15 cellular contexts compared by ENCODE assay signal in genomic region chr17:32298721-32299578, GRCh38. TPM values are rescaled to one million over a fixed set of nuclear protein-coding genes. Genes with fewer than 3 reads are reported as not detected.
A peak's percentile ranks its signal among the peaks of the same experiment; 100 is the strongest.
DNase-seq lines count a peak whose midpoint lies in the region; ATAC-seq, FAIRE-seq and TF ChIP-seq lines count a peak whose summit lies in the region.
"Had no signal": no experiment of that assay in that cellular context is flagged by ENCODE, and none has a peak within 500 bp of the region (broad histone marks: within the 10 kb centered on the region; RNA-seq: fewer than 3 reads in every experiment).

No MANE protein-coding gene starts in this region.

- H2AFZ ChIP-seq in HepG2 (ENCODE audit: low read length) (no peak overlapping the region), hepatocyte (peak overlapping the region; percentile 35)

- no peak overlapping the region for H3K9ac ChIP-seq in HepG2 (ENCODE audit: insufficient read depth, low read depth, low read length)

- no TSS peak for BruUV-seq in HepG2 (replicated peaks; lab: Mats Ljungman, UMichigan)

- TF ChIP-seq EP300 in HepG2 (IDR thresholded peaks at IDR 0.05; ENCODE audit: low read depth in 2 of 2, low read length in 2 of 2) (no peak), HepG2 (CRISPR knock-in tag; IDR thresholded peaks at IDR 0.05; ENCODE audit: borderline replicate concordance) (no peak)

- no peak for FAIRE-seq in HepG2 (lab: Jason Lieb, UNC)
- FAIRE-seq: keratinocyte had no signal

- H3K4me3 ChIP-seq in HepG2 (replicated peaks in 1 of 3; ENCODE audit: insufficient read depth in 1 of 3, low read depth in 2 of 3, low read length in 3 of 3) (0 out of 6 replicates have a peak overlapping the region, but pooled peaks of 1 of the 3 experiments have one; percentile 43), right lobe of liver (no peak overlapping the region), hepatocyte (no peak overlapping the region)
- H3K4me3 ChIP-seq: cardiac muscle cell, gastroesophageal sphincter, thoracic aorta had no signal

- H3K9me3 ChIP-seq in HepG2 (ENCODE audit: low read length) (no peaks in the 10 kb centered on the region), right lobe of liver (no peaks in the 10 kb centered on the region), hepatocyte (ENCODE audit: low read depth) (no peaks in the 10 kb centered on the region)
- H3K9me3 ChIP-seq: gastroesophageal sphincter, thoracic aorta had no signal

- peaks cover 47% of the 10 kb centered on the region for H3K4me1 ChIP-seq in HepG2 (ENCODE audit: insufficient read depth, low read length)
- H3K4me1 ChIP-seq in right lobe of liver: peaks cover 0 to 18% (median 0%) of the 10 kb centered on the region in 4 donors
- H3K4me1 ChIP-seq in hepatocyte (ENCODE audit: insufficient read depth): peaks cover 4% of the 10 kb centered on the region

- H4K20me1 ChIP-seq in HepG2 (ENCODE audit: insufficient read depth, low read length) (no peaks in the 10 kb centered on the region), hepatocyte (ENCODE audit: insufficient read depth, poor library complexity, severe bottlenecking) (no peaks in the 10 kb centered on the region)

- H3K79me2 ChIP-seq in HepG2 (ENCODE audit: insufficient read depth, low read length) (no peaks in the 10 kb centered on the region), hepatocyte (no peaks in the 10 kb centered on the region)

- H3K4me2 ChIP-seq in HepG2 (ENCODE audit: low read depth, low read length): peak overlapping the region; percentile 66; the same call in 1 of the 2 replicates
- peak overlapping the region; percentile 36 for H3K4me2 ChIP-seq in hepatocyte

- TF ChIP-seq POLR2A in HepG2 (IDR thresholded peaks at IDR 0.05; ENCODE audit: insufficient read depth in 1 of 2, low read depth in 2 of 2, low read length in 2 of 2): no peak
- no peak for TF ChIP-seq POLR2A in right lobe of liver (IDR thresholded peaks at IDR 0.05)

- H3K27ac ChIP-seq in HepG2 (ENCODE audit: extremely low read length, insufficient read depth, low read length): no peak overlapping the region
- no peak overlapping the region for H3K27ac ChIP-seq in right lobe of liver
- H3K27ac ChIP-seq in hepatocyte: peak overlapping the region; percentile 51
- H3K27ac ChIP-seq: cardiac muscle cell, gastroesophageal sphincter, thoracic aorta had no signal

- 8% methylated on average over 8 of the region's 13 CpGs for WGBS in HepG2 (ENCODE audit: low lambda C conversion rate)
- 67% methylated on average over 10 of the region's 13 CpGs for WGBS in right lobe of liver (ENCODE audit: insufficient coverage, low coverage, low lambda C conversion rate, missing lambda C conversion rate)
- 19% methylated on average over 13 of the region's 13 CpGs for WGBS in hepatocyte (ENCODE audit: low lambda C conversion rate, missing lambda C conversion rate)

- DNase-seq in HepG2 (ENCODE audit: low spot score) (no peak), right lobe of liver (no peak), NCI-H524 treated with DMSO at 0.1 percent for 48 hours (lab: John Stamatoyannopoulos, UW) (peak; percentile 98), hepatocyte (ENCODE audit: low spot score) (peak; percentile 69), middle frontal gyrus (ENCODE audit: extremely low spot score, low spot score) (no peak), ureter (ENCODE audit: low spot score) (no peak), inferior parietal cortex (ENCODE audit: extremely low spot score) (no peak)
- DNase-seq: activated B cell treated with CpG ODN at 0.5 μM for 24 hours; activated naive CD4-positive, alpha-beta T cell treated with anti-CD3 and anti-CD28 coated beads, Interleukin-2, amount 50 U/mL, for 16 hours had no signal

- H3K27me3 ChIP-seq in HepG2 (ENCODE audit: control insufficient read depth in 1 of 2, insufficient read depth in 2 of 2, low read length in 2 of 2) (peaks cover 0 to 1% of the 10 kb centered on the region in 2 experiments; a peak in 2 of 5 replicates), right lobe of liver (no peaks in the 10 kb centered on the region), hepatocyte (no peaks in the 10 kb centered on the region)
- H3K27me3 ChIP-seq: cardiac muscle cell, gastroesophageal sphincter had no signal

- intact Hi-C loops in HepG2 (cut with micrococcal nuclease; ENCODE audit: unreplicated experiment): no loop called here
- intact Hi-C loops in right lobe of liver (cut with DNase I): no loop called here

- no peaks in the 10 kb centered on the region for H3K9me2 ChIP-seq in hepatocyte (replicated peaks; ENCODE audit: insufficient read depth)

- in situ Hi-C loops in HepG2 (cut with HindIII; ENCODE audit: extremely low pct_ligation_motif_present, low pct_unique_long_range_greater_than_20kb): no loop called here

- CTCF ChIA-PET in HepG2 (lab: Yijun Ruan, JAX; ENCODE audit: low intra/inter-chr PET ratio, low total read pairs): no interaction called here

- no peak for TF ChIP-seq RAD21 in HepG2 (CRISPR knock-in tag; IDR thresholded peaks at IDR 0.05)

- no peaks in the 10 kb centered on the region for H3K36me3 ChIP-seq in HepG2 (replicated peaks in 1 of 2; ENCODE audit: control insufficient read depth in 1 of 2, insufficient read depth in 2 of 2, low read length in 2 of 2)
- no peaks in the 10 kb centered on the region for H3K36me3 ChIP-seq in right lobe of liver
- H3K36me3 ChIP-seq in hepatocyte (replicated peaks; ENCODE audit: insufficient read depth, low read depth): no peaks in the 10 kb centered on the region
- H3K36me3 ChIP-seq: cardiac muscle cell, gastroesophageal sphincter, thoracic aorta had no signal

- TF ChIP-seq CTCF in HepG2 (CRISPR knock-in tag; IDR thresholded peaks at IDR 0.05): no peak
- TF ChIP-seq CTCF in right lobe of liver (IDR thresholded peaks at IDR 0.05): no peak
- TF ChIP-seq CTCF in hepatocyte (IDR thresholded peaks at IDR 0.05; ENCODE audit: poor library complexity): no peak

- POLR2A ChIA-PET in HepG2 (lab: Yijun Ruan, JAX): no interaction called here

- ATAC-seq in HepG2 (no peak), right lobe of liver (no peak), GM18907 (IDR thresholded peaks at IDR 0.05; ENCODE audit: unreplicated experiment) (no peak)

RNA-seq across cellular contexts. Expression of gene RHBDL3, which starts 33.3 kb away (rescaled TPM):
- total RNA-seq in HepG2 (2016; rRNA removed; fragmentation: Illumina TruSeq; extraction: Trizol): 0.09 TPM in 1 of 2 replicates, not detected in the other
- total RNA-seq in HepG2 (2016; cell fraction: cytosol; rRNA removed; fragmentation: Illumina TruSeq; extraction: Trizol; ENCODE audit: low read depth): 0.18 and 0.30 TPM in 2 replicates
- total RNA-seq in HepG2 (2016; cell fraction: insoluble cytoplasmic fraction; rRNA removed; fragmentation: Illumina TruSeq; extraction: Trizol): 0.11 TPM in 1 of 2 replicates, not detected in the other
- 0.07 and 0.15 TPM in 2 replicates for total RNA-seq in HepG2 (2016; cell fraction: membrane; rRNA removed; fragmentation: Illumina TruSeq; extraction: Trizol)
- 0.13 and 0.19 TPM in 2 replicates for total RNA-seq in HepG2 (2016; cell fraction: nucleus; rRNA removed; fragmentation: Illumina TruSeq; extraction: Trizol)
- 0.04 TPM in 1 of 2 replicates, not detected in the other for polyA plus RNA-seq in HepG2 (2011; rRNA removed)
- 0.07 TPM in 1 of 2 replicates, not detected in the other for polyA plus RNA-seq in HepG2 (2011; cell fraction: cytosol; rRNA removed)
- not detected in 2 replicates for polyA plus RNA-seq in HepG2 (2011; cell fraction: nucleus; rRNA removed)
- 0.07 TPM in 1 of 2 replicates, not detected in the other for polyA plus RNA-seq in HepG2 (2012)
- 0.24 and 0.34 TPM in 2 replicates for polyA plus RNA-seq in HepG2 (2016; cell fraction: cytosol; fragmentation: Illumina TruSeq; extraction: Trizol; ENCODE audit: low read depth)
- not detected in 2 replicates for polyA plus RNA-seq in HepG2 (2016; cell fraction: insoluble cytoplasmic fraction; fragmentation: Illumina TruSeq; extraction: Trizol; ENCODE audit: low read depth)
- polyA plus RNA-seq in HepG2 (2016; cell fraction: membrane; fragmentation: Illumina TruSeq; extraction: Trizol; ENCODE audit: low read depth): 0.19 and 0.24 TPM in 2 replicates
- 0.16 TPM in 1 of 2 replicates, not detected in the other for polyA plus RNA-seq in HepG2 (2016; cell fraction: nucleus; fragmentation: Illumina TruSeq; extraction: Trizol; ENCODE audit: insufficient read depth, low read depth)
- polyA minus RNA-seq in HepG2 (2011; rRNA and poly(A)+ RNA removed; ENCODE audit: low replicate concordance): 0.07 and 0.12 TPM in 2 replicates
- not detected in 2 replicates for polyA minus RNA-seq in HepG2 (2011; cell fraction: cytosol; rRNA and poly(A)+ RNA removed)
- polyA minus RNA-seq in HepG2 (2011; cell fraction: nucleus; rRNA and poly(A)+ RNA removed): not detected in 2 replicates
- under 1 TPM in 2 of 6 experiments, not detected in 4; 0.04 to 0.09 TPM for total RNA-seq in right lobe of liver
- total RNA-seq in hepatocyte: 0.36 and 0.70 TPM in 2 replicates
- 0.18 and 0.28 TPM in 2 replicates for polyA plus RNA-seq in hepatocyte
- 0.99 TPM for total RNA-seq in ureter
- total RNA-seq: HT-29 had no signal
- polyA plus RNA-seq: cardiac muscle cell, keratinocyte had no signal

RNA-seq across cellular contexts. Expression of gene C17orf75, which starts 43.0 kb away (rescaled TPM):
- total RNA-seq in HepG2 (2016; rRNA removed; fragmentation: Illumina TruSeq; extraction: Trizol): 33.0 and 41.9 TPM in 2 replicates
- 9.0 and 9.5 TPM in 2 replicates for total RNA-seq in HepG2 (2016; cell fraction: cytosol; rRNA removed; fragmentation: Illumina TruSeq; extraction: Trizol; ENCODE audit: low read depth)
- total RNA-seq in HepG2 (2016; cell fraction: insoluble cytoplasmic fraction; rRNA removed; fragmentation: Illumina TruSeq; extraction: Trizol): 34.7 and 41.5 TPM in 2 replicates
- 11.8 and 12.8 TPM in 2 replicates for total RNA-seq in HepG2 (2016; cell fraction: membrane; rRNA removed; fragmentation: Illumina TruSeq; extraction: Trizol)
- 18.9 and 25.5 TPM in 2 replicates for total RNA-seq in HepG2 (2016; cell fraction: nucleus; rRNA removed; fragmentation: Illumina TruSeq; extraction: Trizol)
- polyA plus RNA-seq in HepG2 (2011; rRNA removed): 13.4 and 16.2 TPM in 2 replicates
- polyA plus RNA-seq in HepG2 (2011; cell fraction: cytosol; rRNA removed): 9.4 and 10.6 TPM in 2 replicates
- polyA plus RNA-seq in HepG2 (2011; cell fraction: nucleus; rRNA removed): 14.6 and 14.9 TPM in 2 replicates
- polyA plus RNA-seq in HepG2 (2012): 16.5 and 22.8 TPM in 2 replicates
- polyA plus RNA-seq in HepG2 (2016; cell fraction: cytosol; fragmentation: Illumina TruSeq; extraction: Trizol; ENCODE audit: low read depth): 4.4 and 6.4 TPM in 2 replicates
- polyA plus RNA-seq in HepG2 (2016; cell fraction: insoluble cytoplasmic fraction; fragmentation: Illumina TruSeq; extraction: Trizol; ENCODE audit: low read depth): 30.1 and 31.8 TPM in 2 replicates
- polyA plus RNA-seq in HepG2 (2016; cell fraction: membrane; fragmentation: Illumina TruSeq; extraction: Trizol; ENCODE audit: low read depth): 6.8 and 8.1 TPM in 2 replicates
- polyA plus RNA-seq in HepG2 (2016; cell fraction: nucleus; fragmentation: Illumina TruSeq; extraction: Trizol; ENCODE audit: insufficient read depth, low read depth): 37.3 and 41.0 TPM in 2 replicates
- 8.8 and 11.5 TPM in 2 replicates for polyA minus RNA-seq in HepG2 (2011; rRNA and poly(A)+ RNA removed; ENCODE audit: low replicate concordance)
- polyA minus RNA-seq in HepG2 (2011; cell fraction: cytosol; rRNA and poly(A)+ RNA removed): 6.3 and 6.9 TPM in 2 replicates
- 8.2 and 15.4 TPM in 2 replicates for polyA minus RNA-seq in HepG2 (2011; cell fraction: nucleus; rRNA and poly(A)+ RNA removed)
- total RNA-seq in right lobe of liver: 1 to 10 TPM; 7.1 to 8.9 (median 7.3) TPM
- 20.1 and 25.7 TPM in 2 replicates for total RNA-seq in hepatocyte
- 13.5 and 16.0 TPM in 2 replicates for polyA plus RNA-seq in hepatocyte
- total RNA-seq in ureter: 24.6 TPM

RNA-seq across cellular contexts. Expression of gene ZNF207, which starts 51.0 kb away (rescaled TPM):
- total RNA-seq in HepG2 (2016; rRNA removed; fragmentation: Illumina TruSeq; extraction: Trizol) (164 and 194 TPM in 2 replicates), right lobe of liver (10 to 100 TPM; 48.0 to 91.1 (median 68.7) TPM), hepatocyte (138 and 161 TPM in 2 replicates), ureter (231 TPM)
- 40.6 and 48.2 TPM in 2 replicates for total RNA-seq in HepG2 (2016; cell fraction: cytosol; rRNA removed; fragmentation: Illumina TruSeq; extraction: Trizol; ENCODE audit: low read depth)
- total RNA-seq in HepG2 (2016; cell fraction: insoluble cytoplasmic fraction; rRNA removed; fragmentation: Illumina TruSeq; extraction: Trizol): 167 and 194 TPM in 2 replicates
- total RNA-seq in HepG2 (2016; cell fraction: membrane; rRNA removed; fragmentation: Illumina TruSeq; extraction: Trizol): 70.7 and 78.1 TPM in 2 replicates
- total RNA-seq in HepG2 (2016; cell fraction: nucleus; rRNA removed; fragmentation: Illumina TruSeq; extraction: Trizol): 198 and 199 TPM in 2 replicates
- polyA plus RNA-seq in HepG2 (2011; rRNA removed) (140 and 150 TPM in 2 replicates), hepatocyte (137 and 138 TPM in 2 replicates)
- 114 and 115 TPM in 2 replicates for polyA plus RNA-seq in HepG2 (2011; cell fraction: cytosol; rRNA removed)
- 159 and 219 TPM in 2 replicates for polyA plus RNA-seq in HepG2 (2011; cell fraction: nucleus; rRNA removed)
- 92.3 and 112 TPM in 2 replicates for polyA plus RNA-seq in HepG2 (2012)
- polyA plus RNA-seq in HepG2 (2016; cell fraction: cytosol; fragmentation: Illumina TruSeq; extraction: Trizol; ENCODE audit: low read depth): 18.1 and 20.9 TPM in 2 replicates
- 223 and 226 TPM in 2 replicates for polyA plus RNA-seq in HepG2 (2016; cell fraction: insoluble cytoplasmic fraction; fragmentation: Illumina TruSeq; extraction: Trizol; ENCODE audit: low read depth)
- polyA plus RNA-seq in HepG2 (2016; cell fraction: membrane; fragmentation: Illumina TruSeq; extraction: Trizol; ENCODE audit: low read depth): 45.3 and 50.8 TPM in 2 replicates
- 168 and 187 TPM in 2 replicates for polyA plus RNA-seq in HepG2 (2016; cell fraction: nucleus; fragmentation: Illumina TruSeq; extraction: Trizol; ENCODE audit: insufficient read depth, low read depth)
- polyA minus RNA-seq in HepG2 (2011; rRNA and poly(A)+ RNA removed; ENCODE audit: low replicate concordance): 218 and 342 TPM in 2 replicates
- polyA minus RNA-seq in HepG2 (2011; cell fraction: cytosol; rRNA and poly(A)+ RNA removed): 88.9 and 92.0 TPM in 2 replicates
- polyA minus RNA-seq in HepG2 (2011; cell fraction: nucleus; rRNA and poly(A)+ RNA removed): 313 and 333 TPM in 2 replicates

Comparison
In these comparisons a context has a peak if more than half of its experiments do, and no peak if none do; other contexts are left out.
1. DNase-seq: peak in NCI-H524 treated with DMSO at 0.1 percent for 48 hours (single experiment) and hepatocyte (single experiment); none in HepG2 (single experiment), right lobe of liver (0 of 3), middle frontal gyrus (single experiment), ureter (single experiment) and inferior parietal cortex (single experiment).